In the genomic region with DNA sequence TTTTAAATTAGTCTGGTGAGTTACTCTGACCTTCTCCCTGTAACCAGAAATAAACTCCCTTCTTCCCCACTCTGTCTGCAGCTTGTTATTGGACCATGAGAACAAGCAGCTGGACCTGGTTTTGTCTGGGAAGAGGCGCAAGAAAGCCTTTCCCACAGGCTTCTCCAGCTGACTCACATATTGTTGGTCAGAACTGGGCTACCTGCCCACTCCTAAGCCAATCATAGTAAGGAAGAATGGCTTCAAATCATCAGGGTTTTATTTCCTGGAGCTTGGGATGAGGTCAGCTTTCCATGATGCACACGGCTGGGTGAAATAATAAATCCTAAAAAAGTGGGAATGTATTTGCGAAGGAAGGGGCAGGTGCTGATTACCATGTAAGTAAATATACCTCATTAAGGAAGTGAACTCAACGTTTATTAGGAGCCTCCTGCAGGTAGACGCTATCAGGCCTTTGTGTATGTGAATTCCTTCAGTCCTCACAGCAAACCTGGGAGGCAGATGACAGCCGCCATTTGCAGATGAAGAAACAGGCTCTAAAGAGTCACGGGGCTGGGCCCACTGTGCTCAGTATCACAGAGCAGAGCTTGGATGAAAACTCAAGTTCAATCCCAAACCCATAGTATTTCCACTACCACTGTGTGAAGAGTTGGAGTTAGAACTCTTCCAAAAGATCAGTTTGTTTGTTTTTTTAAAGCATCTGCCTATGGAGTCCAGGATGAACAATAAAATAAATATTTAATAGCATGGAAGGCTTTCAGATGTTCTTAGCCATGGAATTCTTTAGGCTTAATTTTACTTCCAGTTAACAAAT, we compare ENCODE assay signal across 8 cellular contexts. TPM values are rescaled to one million over a fixed set of nuclear protein-coding genes. Genes with fewer than 3 reads are reported as not detected.
DNase-seq lines count a peak whose midpoint lies in the region; ATAC-seq, FAIRE-seq and TF ChIP-seq lines count a peak whose summit lies in the region.

No MANE protein-coding gene starts in this region.

- no peak overlapping the region for H2BK120ac ChIP-seq in H1 (replicated peaks; ENCODE audit: low read depth, low read length)

- no peak for TF ChIP-seq POLR2A in A549 (IDR thresholded peaks at IDR 0.05; ENCODE audit: low read length)
- no peak for TF ChIP-seq POLR2A in H1 (IDR thresholded peaks at IDR 0.05; ENCODE audit: control extremely low read depth in 1 of 2, low read depth in 2 of 2, low read length in 2 of 2)

- H2BK15ac ChIP-seq in H1 (ENCODE audit: low read length): peak overlapping the region; percentile 47; the same call in 1 of the 2 replicates

- H3K4ac ChIP-seq in H1 (replicated peaks; ENCODE audit: insufficient read length, low read depth, low read length): no peak overlapping the region

- H2BK20ac ChIP-seq in H1 (ENCODE audit: low read length): no peak overlapping the region

- no peaks in the 10 kb centered on the region for H3K79me2 ChIP-seq in H1 (ENCODE audit: control insufficient read depth in 1 of 2, insufficient read depth in 2 of 2, low read length in 2 of 2)

- CTCF ChIA-PET in A549 (lab: Yijun Ruan, JAX): interaction anchor here (0.7 to 1.7 kb wide), 3 partner anchors 10 to 143 kb away, joined by 3 to 4 read pairs (median 3); no protein-coding TSS in a partner anchor
- CTCF ChIA-PET in H1 (lab: Charles Lee; ENCODE audit: partially characterized antibody): interaction anchor here (1.1 to 1.6 kb wide), 3 partner anchors 105 to 143 kb away, joined by 3 read pairs; no protein-coding TSS in a partner anchor

- no peak overlapping the region for H4K91ac ChIP-seq in H1 (replicated peaks; ENCODE audit: insufficient read length, low read length)

- peak; percentile 47 to 62 for ATAC-seq in A549
- ATAC-seq in HG03520 (IDR thresholded peaks at IDR 0.05; ENCODE audit: unreplicated experiment): no peak
- ATAC-seq in HG03159 (IDR thresholded peaks at IDR 0.05; ENCODE audit: unreplicated experiment): no peak

- H2AFZ ChIP-seq in H1 (ENCODE audit: low read length): 0 out of 2 replicates have a peak overlapping the region, but pooled peaks have one; percentile 24

- H4K5ac ChIP-seq in H1 (ENCODE audit: insufficient read length, low read depth, low read length): no peak overlapping the region

- POLR2A ChIA-PET in A549 (lab: Yijun Ruan, JAX) (interaction anchor here (1.0 kb wide), 1 partner anchor 55 kb away, joined by 5 read pairs; a partner anchor contains a TSS), H1 (lab: Charles Lee; ENCODE audit: partially characterized antibody) (interaction anchor here (0.7 kb wide), 1 partner anchor 32 kb away, joined by 3 read pairs; no protein-coding TSS in a partner anchor)

- H3K18ac ChIP-seq in H1 (ENCODE audit: extremely low read depth, low read length): no peak overlapping the region

- H3K14ac ChIP-seq in H1 (ENCODE audit: insufficient read length): no peak overlapping the region

- H3K79me1 ChIP-seq in H1 (ENCODE audit: low read depth, low read length): no peaks in the 10 kb centered on the region

- H3K23me2 ChIP-seq in H1 (ENCODE audit: low read depth, low read length): no peaks in the 10 kb centered on the region; the same call in 1 of the 2 replicates

- H4K20me1 ChIP-seq in H1 (replicated peaks in 1 of 2; ENCODE audit: control insufficient read depth in 1 of 2, insufficient read depth in 2 of 2, low read length in 2 of 2): no peaks in the 10 kb centered on the region

- no peak overlapping the region for H2AK5ac ChIP-seq in H1 (ENCODE audit: low read depth, low read length)

- 64% methylated on average over 7 of the region's 7 CpGs for WGBS in A549 (ENCODE audit: missing lambda C conversion rate)
- 65% methylated on average over 7 of the region's 7 CpGs; no CpG with 5 or more reads in 1 of the 2 experiments for WGBS in H1 (ENCODE audit: extremely low coverage in 1 of 2, insufficient coverage in 1 of 2, insufficient read length in 1 of 2, insufficient replicate concordance in 2 of 2, low coverage in 1 of 2, low lambda C conversion rate in 2 of 2, missing lambda C conversion rate in 1 of 2), 2 experiments

- TF ChIP-seq RAD21 in A549 (conservative IDR thresholded peaks at IDR 0.05 in 1 of 2, IDR thresholded peaks at IDR 0.05 in 1 of 2) (no peak), H1 (IDR thresholded peaks at IDR 0.05 in 1 of 2, conservative IDR thresholded peaks at IDR 0.05 in 1 of 2; ENCODE audit: low read depth in 2 of 2, low read length in 2 of 2) (no peak)

- H3K9ac ChIP-seq in H1 (replicated peaks in 1 of 4; ENCODE audit: extremely low read depth in 1 of 4, low read depth in 3 of 4, low read length in 3 of 4) (no peak overlapping the region), mucosa of rectum (ENCODE audit: low read depth in 1 of 2, low read length in 2 of 2) (peak overlapping the region; percentile 6 to 23)

- no peaks in the 10 kb centered on the region for H3K36me3 ChIP-seq in H1 (ENCODE audit: control insufficient read depth in 2 of 4, insufficient read depth in 4 of 4, low read length in 3 of 4)
- H3K36me3 ChIP-seq in mucosa of rectum (ENCODE audit: control insufficient read depth in 2 of 2, insufficient read depth in 2 of 2, low read length in 2 of 2): no peaks in the 10 kb centered on the region

- H3K4me3 ChIP-seq in A549: no peak overlapping the region
- H3K4me3 ChIP-seq in H1 (ENCODE audit: extremely low read depth in 1 of 4, insufficient read depth in 2 of 4, low read depth in 3 of 4, low read length in 4 of 4): no peak overlapping the region
- H3K4me3 ChIP-seq in mucosa of rectum (ENCODE audit: low read length in 2 of 2): no peak overlapping the region

- H3K27me3 ChIP-seq in H1 (replicated peaks in 1 of 4; ENCODE audit: control insufficient read depth in 3 of 4, extremely low read depth in 1 of 4, insufficient read depth in 3 of 4, low read length in 3 of 4) (no peaks in the 10 kb centered on the region), mucosa of rectum (ENCODE audit: control insufficient read depth in 2 of 2, insufficient read depth in 2 of 2, low read length in 2 of 2) (no peaks in the 10 kb centered on the region)

- H3K23ac ChIP-seq in H1 (ENCODE audit: insufficient read length): no peak overlapping the region

- H3K4me1 ChIP-seq in A549: peaks cover 14% of the 10 kb centered on the region; the same call in 2 of the 3 replicates
- peaks cover 0 to 14% (median 7%) of the 10 kb centered on the region in 4 experiments; a peak in 6 of 7 replicates for H3K4me1 ChIP-seq in H1 (replicated peaks in 1 of 4; ENCODE audit: control insufficient read depth in 3 of 4, insufficient read depth in 4 of 4, low read length in 3 of 4)
- peaks cover 10 to 13% of the 10 kb centered on the region in 2 donors for H3K4me1 ChIP-seq in mucosa of rectum (ENCODE audit: control insufficient read depth in 2 of 2, insufficient read depth in 2 of 2, low read length in 2 of 2)

- peak overlapping the region; percentile 33; the same call in 2 of the 3 replicates for H3K4me2 ChIP-seq in A549
- H3K4me2 ChIP-seq in H1 (ENCODE audit: insufficient read depth in 1 of 2, low read depth in 2 of 2, low read length in 2 of 2): no peak overlapping the region

- H3K27ac ChIP-seq in A549 (0 out of 6 replicates have a peak overlapping the region, but pooled peaks of 1 of the 2 experiments have one; percentile 5), H1 (ENCODE audit: low read depth, low read length) (no peak overlapping the region), mucosa of rectum (ENCODE audit: low read depth in 2 of 2, low read length in 2 of 2) (peak overlapping the region; percentile 73 to 87)

- H2BK12ac ChIP-seq in H1 (ENCODE audit: low read depth, low read length): no peak overlapping the region

- no peak overlapping the region for H3K56ac ChIP-seq in H1 (replicated peaks; ENCODE audit: insufficient read length, low read depth, low read length)

- H4K8ac ChIP-seq in H1 (ENCODE audit: extremely low read depth, insufficient read depth, low read length): no peak overlapping the region

- DNase-seq in A549 (ENCODE audit: low read depth in 1 of 2, low spot score in 1 of 2) (peak; percentile 34 to 75), NCI-H146 (lab: John Stamatoyannopoulos, UW) (peak; percentile 84), H1 (ENCODE audit: low read depth in 1 of 2, low spot score in 2 of 2) (no peak), germinal center (ENCODE audit: low spot score) (no peak), KG1 (lab: John Stamatoyannopoulos, UW) (no peak)

- TF ChIP-seq EP300 in A549 (IDR thresholded peaks at IDR 0.05) (no peak), H1 (IDR thresholded peaks at IDR 0.05; ENCODE audit: borderline replicate concordance in 1 of 2, low read depth in 2 of 2, low read length in 2 of 2) (no peak)

- FAIRE-seq in A549 (lab: Jason Lieb, UNC): no peak
- no peak for FAIRE-seq in H1 (lab: Jason Lieb, UNC)

- no peak for TF ChIP-seq CTCF in A549 (IDR thresholded peaks at IDR 0.05)
- no peak for TF ChIP-seq CTCF in H1 (IDR thresholded peaks at IDR 0.05; ENCODE audit: control extremely low read depth in 1 of 3, insufficient read depth in 1 of 3, low read depth in 1 of 3, low read length in 3 of 3)

- H3K9me3 ChIP-seq in A549 (no peaks in the 10 kb centered on the region), H1 (ENCODE audit: insufficient read depth in 2 of 2, low read depth in 1 of 2, low read length in 1 of 2) (no peaks in the 10 kb centered on the region), mucosa of rectum (ENCODE audit: control insufficient read depth in 2 of 2, low read length in 2 of 2) (no peaks in the 10 kb centered on the region)

- H2BK5ac ChIP-seq in H1 (ENCODE audit: low read depth, low read length): no peak overlapping the region

RNA-seq across cellular contexts. Expression of a gene that starts 32.7 kb away (rescaled TPM):
- polyA plus RNA-seq in A549 (2011; rRNA removed) (0.83 and 0.91 TPM in 2 replicates), A549 (2017; fragmentation: RNase III; extraction: RNeasy Plus Mini Kit Qiagen cat#74134 plus additional on column Dnase treatment) (0.46 to 0.72 TPM (median 0.58 TPM) in 3 replicates), H1 (2011; rRNA removed) (1.4 and 2.5 TPM in 2 replicates)
- polyA plus RNA-seq in A549 (2012; cell fraction: cytosol; rRNA removed): 1.9 TPM in 2 replicates
- 1.5 and 1.7 TPM in 2 replicates for polyA plus RNA-seq in A549 (2012; cell fraction: nucleus; rRNA removed)
- 0.34 and 1.1 TPM in 2 replicates for polyA minus RNA-seq in A549 (2011; rRNA and poly(A)+ RNA removed)
- 0.98 and 1.3 TPM in 2 replicates for total RNA-seq in H1 (2021; fragmentation: NEBNext Ultra II Directional; extraction: Animal tissue kit (Norgen Biotek cat#: 25700))
- 1.5 TPM for polyA plus RNA-seq in H1 (2011; cell fraction: cytosol; rRNA removed)
- polyA plus RNA-seq in H1 (2011; cell fraction: nucleus; rRNA removed): 2.1 TPM
- 0.44 to 1.1 TPM (median 0.83 TPM) in 4 replicates for polyA plus RNA-seq in H1 (2012, experiment 1 of 2)
- polyA plus RNA-seq in H1 (2012, experiment 2 of 2): 1.2 TPM
- polyA plus RNA-seq in H1 (2013, experiment 1 of 2): 1.1 TPM
- 0.81 TPM for polyA plus RNA-seq in H1 (2013, experiment 2 of 2)
- 0.27 and 1.7 TPM in 2 replicates for polyA minus RNA-seq in H1 (2011; rRNA and poly(A)+ RNA removed)
- polyA minus RNA-seq in H1 (2011; cell fraction: cytosol; rRNA and poly(A)+ RNA removed): not detected
- polyA minus RNA-seq in H1 (2011; cell fraction: nucleus; rRNA and poly(A)+ RNA removed): 2.3 TPM

RNA-seq across cellular contexts. Expression of a gene that starts 54.6 kb away (rescaled TPM):
- polyA plus RNA-seq in A549 (2011; rRNA removed) (56.5 and 69.8 TPM in 2 replicates), A549 (2017; fragmentation: RNase III; extraction: RNeasy Plus Mini Kit Qiagen cat#74134 plus additional on column Dnase treatment) (42.1 to 46.0 TPM (median 43.9 TPM) in 3 replicates), H1 (2011; rRNA removed) (31.1 and 42.2 TPM in 2 replicates)
- polyA plus RNA-seq in A549 (2012; cell fraction: cytosol; rRNA removed): 44.3 and 51.8 TPM in 2 replicates
- 70.4 and 72.8 TPM in 2 replicates for polyA plus RNA-seq in A549 (2012; cell fraction: nucleus; rRNA removed)
- polyA minus RNA-seq in A549 (2011; rRNA and poly(A)+ RNA removed): 114 and 150 TPM in 2 replicates
- total RNA-seq in H1 (2021; fragmentation: NEBNext Ultra II Directional; extraction: Animal tissue kit (Norgen Biotek cat#: 25700)): 49.0 and 51.8 TPM in 2 replicates
- 40.1 TPM for polyA plus RNA-seq in H1 (2011; cell fraction: cytosol; rRNA removed)
- 131 TPM for polyA plus RNA-seq in H1 (2011; cell fraction: nucleus; rRNA removed)
- polyA plus RNA-seq in H1 (2012, experiment 1 of 2): 34.3 to 44.6 TPM (median 42.2 TPM) in 4 replicates
- polyA plus RNA-seq in H1 (2012, experiment 2 of 2): 10.6 TPM
- 23.4 TPM for polyA plus RNA-seq in H1 (2013, experiment 1 of 2)
- 22.8 TPM for polyA plus RNA-seq in H1 (2013, experiment 2 of 2)
- polyA minus RNA-seq in H1 (2011; rRNA and poly(A)+ RNA removed): 125 TPM in 2 replicates
- 54.8 TPM for polyA minus RNA-seq in H1 (2011; cell fraction: cytosol; rRNA and poly(A)+ RNA removed)
- 104 TPM for polyA minus RNA-seq in H1 (2011; cell fraction: nucleus; rRNA and poly(A)+ RNA removed)

RNA-seq across cellular contexts. Expression of a gene that starts 54.9 kb away (rescaled TPM):
- 8.9 and 13.1 TPM in 2 replicates for polyA plus RNA-seq in A549 (2011; rRNA removed)
- polyA plus RNA-seq in A549 (2012; cell fraction: cytosol; rRNA removed): 11.9 and 12.6 TPM in 2 replicates
- polyA plus RNA-seq in A549 (2012; cell fraction: nucleus; rRNA removed): 13.5 and 22.0 TPM in 2 replicates
- 7.3 to 7.8 TPM (median 7.5 TPM) in 3 replicates for polyA plus RNA-seq in A549 (2017; fragmentation: RNase III; extraction: RNeasy Plus Mini Kit Qiagen cat#74134 plus additional on column Dnase treatment)
- 23.1 and 33.5 TPM in 2 replicates for polyA minus RNA-seq in A549 (2011; rRNA and poly(A)+ RNA removed)
- total RNA-seq in H1 (2021; fragmentation: NEBNext Ultra II Directional; extraction: Animal tissue kit (Norgen Biotek cat#: 25700)): 7.7 and 8.2 TPM in 2 replicates
- polyA plus RNA-seq in H1 (2011; rRNA removed): 12.7 and 14.2 TPM in 2 replicates
- polyA plus RNA-seq in H1 (2011; cell fraction: cytosol; rRNA removed): 12.0 TPM
- polyA plus RNA-seq in H1 (2011; cell fraction: nucleus; rRNA removed): 29.1 TPM
- polyA plus RNA-seq in H1 (2012, experiment 1 of 2): 4.8 to 9.1 TPM (median 8.1 TPM) in 4 replicates
- polyA plus RNA-seq in H1 (2012, experiment 2 of 2): 4.8 TPM
- 5.5 TPM for polyA plus RNA-seq in H1 (2013, experiment 1 of 2)
- polyA plus RNA-seq in H1 (2013, experiment 2 of 2): 5.1 TPM
- 19.9 and 35.7 TPM in 2 replicates for polyA minus RNA-seq in H1 (2011; rRNA and poly(A)+ RNA removed)
- polyA minus RNA-seq in H1 (2011; cell fraction: cytosol; rRNA and poly(A)+ RNA removed): 10.9 TPM
- 28.6 TPM for polyA minus RNA-seq in H1 (2011; cell fraction: nucleus; rRNA and poly(A)+ RNA removed)

Comparison
In these comparisons a context has a peak if more than half of its experiments do, and no peak if none do; other contexts are left out.
1. ATAC-seq: peak in A549 (2 of 2); none in HG03520 (single experiment) and HG03159 (single experiment).
2. DNase-seq: peak in A549 (2 of 2) and NCI-H146 (single experiment); none in H1 (0 of 2), germinal center (single experiment) and KG1 (single experiment).
3. H3K9ac ChIP-seq: peak in mucosa of rectum (2 of 2); none in H1 (0 of 4).